Comparison of ENCODE assay signal across 8 cellular contexts in genomic region chr11:3949132-3949531, GRCh38.
DNase-seq lines count a peak whose midpoint lies in the region; ATAC-seq and TF ChIP-seq lines count a peak whose summit lies in the region.

No MANE protein-coding gene starts in this region.

- H3K36me3 ChIP-seq in stomach, result no peaks in the 10 kb centered on the region

- TF ChIP-seq POLR2A in stomach (IDR thresholded peaks at IDR 0.05), result no peak

- H3K27ac ChIP-seq in stomach, result peak overlapping the region in 3 of 5 donors; percentile 27 to 84 (median 73)

- intact Hi-C loops in stomach (cut with DNase I; ENCODE audit: low total_unique reads), result no loop called here

- H3K4me3 Mint-ChIP-seq in activated T-cell treated with anti-CD3 and anti-CD28 coated beads, Interleukin-2, amount 50 U/mL, for 4 hours, result no peak overlapping the region

- ATAC-seq in activated T-cell treated with anti-CD3 and anti-CD28 coated beads, Interleukin-2, amount 50 U/mL, for 4 hours, result peak; percentile 85 to 90
- ATAC-seq in HG03060 (IDR thresholded peaks at IDR 0.05; ENCODE audit: low read depth, unreplicated experiment), result peak; percentile 66

- peaks cover 33 to 89% (median 55%) of the 10 kb centered on the region in 4 donors for H3K4me1 ChIP-seq in stomach

- peaks cover 16% of the 10 kb centered on the region for H3K36me3 Mint-ChIP-seq in activated T-cell treated with anti-CD3 and anti-CD28 coated beads, Interleukin-2, amount 50 U/mL, for 4 hours (ENCODE audit: insufficient read depth)

- no peak for TF ChIP-seq EP300 in stomach (IDR thresholded peaks at IDR 0.05)

- no peak for TF ChIP-seq CTCF in stomach (IDR thresholded peaks at IDR 0.05)

- H3K27me3 ChIP-seq in stomach, result no peaks in the 10 kb centered on the region

- no peak for DNase-seq in activated T-cell treated with anti-CD3 and anti-CD28 coated beads, Interleukin-2, amount 50 U/mL, for 4 hours
- DNase-seq in activated T-cell treated with anti-CD3 and anti-CD28 coated beads, Interleukin-2, amount 50 U/mL, for 48 hours, result no peak
- peak; percentile 61 for DNase-seq in SIG-M5 (lab: John Stamatoyannopoulos, UW)
- DNase-seq in stomach, result no peak
- DNase-seq in A172 (ENCODE audit: low spot score), result no peak
- no peak for DNase-seq in COLO829 (ENCODE audit: low spot score)
- DNase-seq in cerebellar nuclear complex (lab: John Stamatoyannopoulos, UW), result no peak

- H3K9me3 ChIP-seq in stomach, result no peaks in the 10 kb centered on the region

- no peak overlapping the region for H3K4me3 ChIP-seq in stomach

- no peaks in the 10 kb centered on the region for H3K27me3 Mint-ChIP-seq in activated T-cell treated with anti-CD3 and anti-CD28 coated beads, Interleukin-2, amount 50 U/mL, for 4 hours (ENCODE audit: low read depth)

- H3K9me3 Mint-ChIP-seq in activated T-cell treated with anti-CD3 and anti-CD28 coated beads, Interleukin-2, amount 50 U/mL, for 4 hours, result no peaks in the 10 kb centered on the region

- WGBS in stomach, 5 donors, result 78 to 87% (median 85%) methylated on average over 2 of the region's 2 CpGs

- peaks cover 93% of the 10 kb centered on the region for H3K4me1 Mint-ChIP-seq in activated T-cell treated with anti-CD3 and anti-CD28 coated beads, Interleukin-2, amount 50 U/mL, for 4 hours (ENCODE audit: low read depth)
